ENCODE assay signal across 18 cellular contexts in genomic region chr2:33727361-33728032, GRCh38.
DNase-seq lines count a peak whose midpoint lies in the region; ATAC-seq and TF ChIP-seq lines count a peak whose summit lies in the region.
"Had no signal": no experiment of that assay in that cellular context is flagged by ENCODE, and none has a peak within 500 bp of the region (broad histone marks: within the 10 kb centered on the region; RNA-seq: fewer than 3 reads in every experiment).

No MANE protein-coding gene starts in this region.

- H3K4me3 ChIP-seq in right atrium auricular region (no peak overlapping the region), H7 (ENCODE audit: insufficient read depth, low read depth, low read length) (no peak overlapping the region), osteoblast (ENCODE audit: insufficient read depth, low read length) (no peak overlapping the region)
- H3K4me3 ChIP-seq in naive thymus-derived CD4-positive, alpha-beta T cell (ENCODE audit: low read length), result no peak overlapping the region
- H3K4me3 ChIP-seq: A549, GM23248 had no signal

- no peaks in the 10 kb centered on the region for H3K36me3 ChIP-seq in right atrium auricular region
- no peaks in the 10 kb centered on the region for H3K36me3 ChIP-seq in H7 (replicated peaks; ENCODE audit: control insufficient read depth, insufficient read depth, low read length)
- no peaks in the 10 kb centered on the region for H3K36me3 ChIP-seq in osteoblast (ENCODE audit: insufficient read depth, low read length)
- H3K36me3 ChIP-seq in naive thymus-derived CD4-positive, alpha-beta T cell (ENCODE audit: control insufficient read depth in 2 of 3, insufficient read depth in 3 of 3, low read length in 3 of 3), result no peaks in the 10 kb centered on the region

- H3K36me3 Mint-ChIP-seq in chondrocyte (ENCODE audit: low read depth), result no peaks in the 10 kb centered on the region
- no peaks in the 10 kb centered on the region for H3K36me3 Mint-ChIP-seq in activated T-cell treated with anti-CD3 and anti-CD28 coated beads, Interleukin-2, amount 50 U/mL, for 24 hours (ENCODE audit: low read depth)
- H3K36me3 Mint-ChIP-seq in naive thymus-derived CD4-positive, alpha-beta T cell, result peaks cover 0 to 10% (median 0%) of the 10 kb centered on the region in 5 donors
- H3K36me3 Mint-ChIP-seq: CD4-positive, alpha-beta memory T cell had no signal

- no peak for ATAC-seq in left ventricle myocardium superior
- ATAC-seq in naive thymus-derived CD4-positive, alpha-beta T cell, result no peak
- ATAC-seq: A549 had no signal

- no peaks in the 10 kb centered on the region for H3K27me3 ChIP-seq in right atrium auricular region
- H3K27me3 ChIP-seq in H7 (ENCODE audit: control insufficient read depth, insufficient read depth, low read length), result no peaks in the 10 kb centered on the region
- H3K27me3 ChIP-seq in osteoblast (ENCODE audit: insufficient read depth, low read length), result no peaks in the 10 kb centered on the region
- H3K27me3 ChIP-seq in naive thymus-derived CD4-positive, alpha-beta T cell (ENCODE audit: control insufficient read depth in 2 of 2, insufficient read depth in 2 of 2, low read length in 2 of 2), result no peaks in the 10 kb centered on the region

- no peaks in the 10 kb centered on the region for H3K4me1 Mint-ChIP-seq in chondrocyte (ENCODE audit: low read depth)
- no peaks in the 10 kb centered on the region for H3K4me1 Mint-ChIP-seq in activated T-cell treated with anti-CD3 and anti-CD28 coated beads, Interleukin-2, amount 50 U/mL, for 24 hours (ENCODE audit: low read depth)
- H3K4me1 Mint-ChIP-seq in naive thymus-derived CD4-positive, alpha-beta T cell, result peaks cover 0 to 6% (median 0%) of the 10 kb centered on the region in 7 donors

- H3K27me3 Mint-ChIP-seq in chondrocyte (ENCODE audit: low read depth), result peaks cover 11% of the 10 kb centered on the region
- peaks cover 3% of the 10 kb centered on the region for H3K27me3 Mint-ChIP-seq in activated T-cell treated with anti-CD3 and anti-CD28 coated beads, Interleukin-2, amount 50 U/mL, for 24 hours
- peaks cover 0 to 10% (median 4%) of the 10 kb centered on the region in 5 donors for H3K27me3 Mint-ChIP-seq in naive thymus-derived CD4-positive, alpha-beta T cell

- no peak for TF ChIP-seq CTCF in right atrium auricular region (IDR thresholded peaks at IDR 0.05)
- no peak for TF ChIP-seq CTCF in chondrocyte (IDR thresholded peaks at IDR 0.05)
- no peak for TF ChIP-seq CTCF in osteoblast (IDR thresholded peaks at IDR 0.05; ENCODE audit: extremely low read depth, low read depth, low read length)

- H2AFZ ChIP-seq in osteoblast (ENCODE audit: low read length), result no peak overlapping the region
- H2AFZ ChIP-seq: GM23248 had no signal

- peak; percentile 25 for DNase-seq in left ventricle myocardium superior
- DNase-seq in right atrium auricular region (ENCODE audit: low spot score), result no peak
- DNase-seq in H7, result peak; percentile 14
- DNase-seq in chondrocyte (ENCODE audit: low spot score), result peak; percentile 87
- peak; percentile 62 for DNase-seq in osteoblast (ENCODE audit: insufficient read length, low spot score, missing footprints)
- DNase-seq in NCI-H2196 treated with DMSO at 0.1 percent for 48 hours (lab: John Stamatoyannopoulos, UW; ENCODE audit: unreplicated experiment), result no peak
- DNase-seq in activated T-cell treated with anti-CD3 and anti-CD28 coated beads, Interleukin-2, amount 50 U/mL, for 24 hours, result no peak
- DNase-seq in naive thymus-derived CD4-positive, alpha-beta T cell, result no peak
- DNase-seq: AML-193; CD4-positive, alpha-beta memory T cell; DMS153; DMS79; GDM1; GM23248; HCEC 1CT had no signal

- no peak overlapping the region for H3K4me3 Mint-ChIP-seq in chondrocyte (ENCODE audit: unreplicated experiment)
- no peak overlapping the region for H3K4me3 Mint-ChIP-seq in activated T-cell treated with anti-CD3 and anti-CD28 coated beads, Interleukin-2, amount 50 U/mL, for 24 hours
- H3K4me3 Mint-ChIP-seq in naive thymus-derived CD4-positive, alpha-beta T cell, result no peak overlapping the region
- H3K4me3 Mint-ChIP-seq: CD4-positive, alpha-beta memory T cell had no signal

- H3K4me1 ChIP-seq in right atrium auricular region (no peaks in the 10 kb centered on the region), osteoblast (ENCODE audit: insufficient read depth, low read length) (no peaks in the 10 kb centered on the region)
- no peaks in the 10 kb centered on the region for H3K4me1 ChIP-seq in naive thymus-derived CD4-positive, alpha-beta T cell (ENCODE audit: control insufficient read depth in 2 of 2, insufficient read depth in 2 of 2, low read length in 2 of 2)
- H3K4me1 ChIP-seq: A549 had no signal

- CTCF ChIA-PET in naive thymus-derived CD4-positive, alpha-beta T cell (lab: Charles Lee), result no interaction called here

- no peaks in the 10 kb centered on the region for H4K20me1 ChIP-seq in osteoblast (ENCODE audit: insufficient read depth, low read length)

- H3K4me2 ChIP-seq in osteoblast (ENCODE audit: insufficient read depth, low read length), result no peak overlapping the region
- H3K4me2 ChIP-seq: A549 had no signal

- no peaks in the 10 kb centered on the region for H3K9me3 Mint-ChIP-seq in chondrocyte (ENCODE audit: low read depth)
- no peaks in the 10 kb centered on the region for H3K9me3 Mint-ChIP-seq in activated T-cell treated with anti-CD3 and anti-CD28 coated beads, Interleukin-2, amount 50 U/mL, for 24 hours
- peaks cover 0 to 6% (median 2%) of the 10 kb centered on the region in 11 donors for H3K9me3 Mint-ChIP-seq in naive thymus-derived CD4-positive, alpha-beta T cell

- H3K27ac Mint-ChIP-seq in chondrocyte (ENCODE audit: unreplicated experiment), result no peak overlapping the region
- no peak overlapping the region for H3K27ac Mint-ChIP-seq in activated T-cell treated with anti-CD3 and anti-CD28 coated beads, Interleukin-2, amount 50 U/mL, for 24 hours
- H3K27ac Mint-ChIP-seq in naive thymus-derived CD4-positive, alpha-beta T cell, result no peak overlapping the region
- H3K27ac Mint-ChIP-seq: CD4-positive, alpha-beta memory T cell had no signal

- intact Hi-C loops in left ventricle myocardium superior (cut with micrococcal nuclease), result no loop called here
- intact Hi-C loops in naive thymus-derived CD4-positive, alpha-beta T cell (cut with micrococcal nuclease), result no loop called here

- H3K27ac ChIP-seq in right atrium auricular region, result no peak overlapping the region
- H3K27ac ChIP-seq in osteoblast (ENCODE audit: low read depth, low read length), result no peak overlapping the region
- no peak overlapping the region for H3K27ac ChIP-seq in naive thymus-derived CD4-positive, alpha-beta T cell (ENCODE audit: low read depth, low read length)
- H3K27ac ChIP-seq: 22Rv1, A549, C4-2B, GM23248 had no signal

- POLR2A ChIA-PET in naive thymus-derived CD4-positive, alpha-beta T cell (lab: Charles Lee), result no interaction called here

- H3K79me2 ChIP-seq in osteoblast (ENCODE audit: insufficient read depth, low read length), result no peaks in the 10 kb centered on the region

- H3K9me3 ChIP-seq in right atrium auricular region (no peaks in the 10 kb centered on the region), osteoblast (ENCODE audit: low read depth, low read length) (no peaks in the 10 kb centered on the region)
- no peaks in the 10 kb centered on the region for H3K9me3 ChIP-seq in naive thymus-derived CD4-positive, alpha-beta T cell (ENCODE audit: control insufficient read depth in 2 of 3, low read length in 3 of 3)
- H3K9me3 ChIP-seq: A549 had no signal

Comparison
In these comparisons a context has a peak if more than half of its experiments do, and no peak if none do; other contexts are left out.
1. DNase-seq: peak in left ventricle myocardium superior (single experiment), H7 (single experiment), chondrocyte (single experiment) and osteoblast (single experiment); none in right atrium auricular region (single experiment), NCI-H2196 treated with DMSO at 0.1 percent for 48 hours (single experiment), activated T-cell treated with anti-CD3 and anti-CD28 coated beads, Interleukin-2, amount 50 U/mL, for 24 hours (single experiment) and naive thymus-derived CD4-positive, alpha-beta T cell (0 of 9).